Comparison of ENCODE assay signal across 6 cellular contexts in the genomic region with DNA sequence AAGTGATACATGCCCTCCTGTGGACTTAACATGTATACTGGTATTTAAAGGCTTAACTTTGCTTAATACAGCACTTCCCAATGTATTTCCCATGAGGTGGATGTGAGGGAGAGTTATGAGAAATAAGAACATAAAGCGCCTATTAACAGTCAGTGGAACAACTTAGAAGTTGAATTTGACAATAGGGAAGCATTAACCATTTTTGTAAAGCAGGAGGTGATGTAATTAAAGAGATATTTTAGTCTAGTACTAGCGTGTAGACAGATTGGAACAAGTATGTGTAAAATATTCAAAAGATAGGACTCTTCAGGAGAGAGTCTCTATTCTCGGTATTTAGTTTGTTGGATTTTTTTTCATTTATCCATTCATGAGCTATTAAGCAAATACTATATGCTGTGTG.
"Had no signal": no experiment of that assay in that cellular context is flagged by ENCODE, and none has a peak within 500 bp of the region (broad histone marks: within the 10 kb centered on the region; RNA-seq: fewer than 3 reads in every experiment).

No MANE protein-coding gene starts in this region.

- H3K36me3 ChIP-seq: HAP-1 had no signal

- H3K4me3 ChIP-seq: GM23338, HAP-1 had no signal

- H3K27ac ChIP-seq: HL-60 had no signal

- ATAC-seq: GM23338, HCT116, HepG2 had no signal

- H3K9me3 ChIP-seq: HAP-1 had no signal

- DNase-seq: HFFc6 had no signal

- H3K4me1 ChIP-seq: HAP-1 had no signal
